Comparison of ENCODE assay signal across 8 cellular contexts in the genomic region with DNA sequence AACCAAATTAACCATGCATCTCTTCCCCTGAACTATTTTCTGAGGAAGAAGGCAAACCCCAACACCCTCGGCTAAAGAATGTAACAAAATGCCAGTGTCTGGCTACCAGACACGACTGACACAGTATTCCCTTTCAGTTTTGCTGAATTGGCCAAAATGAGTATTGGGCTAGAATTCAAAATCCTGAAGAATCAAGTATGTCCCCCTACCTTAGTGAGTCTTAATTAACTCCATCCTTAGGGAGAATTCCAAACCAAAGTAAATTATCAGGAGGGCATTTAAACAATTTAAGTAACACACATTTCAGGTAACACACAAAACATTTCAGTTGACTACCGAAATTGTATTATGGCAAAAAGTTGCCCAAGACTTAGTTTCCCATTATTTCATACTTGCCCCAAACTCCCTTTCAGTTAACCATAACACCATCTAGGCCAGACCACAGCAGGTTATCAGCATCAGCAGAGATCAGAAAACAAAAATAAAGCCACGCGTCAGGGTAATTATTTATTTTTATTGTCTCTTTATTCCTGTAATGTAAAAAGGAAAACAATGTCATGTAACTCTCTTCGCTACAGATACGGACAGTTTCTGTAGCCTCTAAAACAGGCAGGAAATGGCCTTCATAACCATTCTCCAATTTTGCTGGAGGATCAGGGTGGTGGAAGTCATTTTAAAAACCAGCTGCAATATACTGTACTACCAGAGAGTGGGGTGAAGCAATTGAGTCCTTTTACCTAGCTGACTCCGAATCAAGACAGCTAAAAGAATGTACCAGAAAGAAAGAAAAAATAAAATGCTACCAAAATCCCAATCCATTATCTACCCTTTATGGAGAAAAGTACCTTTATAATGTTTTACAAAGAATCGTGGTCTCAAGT. TPM values are rescaled to one million over a fixed set of nuclear protein-coding genes. Genes with fewer than 3 reads are reported as not detected.
A peak's percentile ranks its signal among the peaks of the same experiment; 100 is the strongest.
DNase-seq lines count a peak whose midpoint lies in the region; ATAC-seq and TF ChIP-seq lines count a peak whose summit lies in the region.

No MANE protein-coding gene starts in this region.

- H3K27ac Mint-ChIP-seq in activated T-helper 17 cell treated with anti-CD3 and anti-CD28 coated beads, Interleukin-2, amount 50 U/mL, for 72 hours: peak overlapping the region; percentile 98
- peak overlapping the region; percentile 100 for H3K27ac Mint-ChIP-seq in stimulated activated memory B cell treated with anti-CD40 and anti-IgM and Interleukin-4, amounts not matched to agents 10 μg/mL and 1 μg/mL and 100 μg/mL, for 72 hours

- ATAC-seq in activated T-helper 17 cell treated with anti-CD3 and anti-CD28 coated beads, Interleukin-2, amount 50 U/mL, for 72 hours (replicated peaks): no peak
- no peak for ATAC-seq in stimulated activated memory B cell treated with anti-CD40 and anti-IgM and Interleukin-4, amounts not matched to agents 10 μg/mL and 1 μg/mL and 100 μg/mL, for 72 hours
- no peak for ATAC-seq in HG03457 (IDR thresholded peaks at IDR 0.05; ENCODE audit: unreplicated experiment)

- no CpG with 5 or more reads among the region's 9 CpGs for WGBS in iPS DF 6.9 (ENCODE audit: insufficient coverage, insufficient read length)

- no peaks in the 10 kb centered on the region for H3K36me3 ChIP-seq in iPS DF 6.9 (ENCODE audit: control insufficient read depth, insufficient read depth, low read length)

- 0 out of 2 replicates have a peak, but pooled peaks have one; percentile 8 for TF ChIP-seq CTCF in LNCAP (IDR thresholded peaks at IDR 0.05)

- no peak overlapping the region for H3K27ac ChIP-seq in iPS DF 6.9 (ENCODE audit: low read length)

- H3K9me3 ChIP-seq in iPS DF 6.9 (ENCODE audit: control insufficient read depth, insufficient read depth, low read length): no peaks in the 10 kb centered on the region

- peaks cover 30% of the 10 kb centered on the region for H3K4me1 Mint-ChIP-seq in activated T-helper 17 cell treated with anti-CD3 and anti-CD28 coated beads, Interleukin-2, amount 50 U/mL, for 72 hours
- H3K4me1 Mint-ChIP-seq in stimulated activated memory B cell treated with anti-CD40 and anti-IgM and Interleukin-4, amounts not matched to agents 10 μg/mL and 1 μg/mL and 100 μg/mL, for 72 hours: peaks cover 72% of the 10 kb centered on the region

- no peaks in the 10 kb centered on the region for H3K27me3 Mint-ChIP-seq in activated T-helper 17 cell treated with anti-CD3 and anti-CD28 coated beads, Interleukin-2, amount 50 U/mL, for 72 hours
- H3K27me3 Mint-ChIP-seq in stimulated activated memory B cell treated with anti-CD40 and anti-IgM and Interleukin-4, amounts not matched to agents 10 μg/mL and 1 μg/mL and 100 μg/mL, for 72 hours: no peaks in the 10 kb centered on the region

- H3K27me3 ChIP-seq in iPS DF 6.9 (ENCODE audit: control insufficient read depth, insufficient read depth, low read length): no peaks in the 10 kb centered on the region

- peak overlapping the region; percentile 98 for H3K4me3 Mint-ChIP-seq in activated T-helper 17 cell treated with anti-CD3 and anti-CD28 coated beads, Interleukin-2, amount 50 U/mL, for 72 hours
- peak overlapping the region; percentile 94 for H3K4me3 Mint-ChIP-seq in stimulated activated memory B cell treated with anti-CD40 and anti-IgM and Interleukin-4, amounts not matched to agents 10 μg/mL and 1 μg/mL and 100 μg/mL, for 72 hours

- DNase-seq in DMS 273 (lab: John Stamatoyannopoulos, UW; ENCODE audit: unreplicated experiment) (peak; percentile 54), DMS 273 treated with DMSO at 0.1 percent for 48 hours (lab: John Stamatoyannopoulos, UW) (no peak), iPS DF 6.9 (ENCODE audit: low read depth, low spot score) (no peak), superior temporal gyrus (ENCODE audit: extremely low spot score) (no peak)

- peaks cover 98% of the 10 kb centered on the region for H3K36me3 Mint-ChIP-seq in activated T-helper 17 cell treated with anti-CD3 and anti-CD28 coated beads, Interleukin-2, amount 50 U/mL, for 72 hours (ENCODE audit: low read depth)
- peaks cover 55% of the 10 kb centered on the region for H3K36me3 Mint-ChIP-seq in stimulated activated memory B cell treated with anti-CD40 and anti-IgM and Interleukin-4, amounts not matched to agents 10 μg/mL and 1 μg/mL and 100 μg/mL, for 72 hours

- H3K4me1 ChIP-seq in iPS DF 6.9 (ENCODE audit: control insufficient read depth, insufficient read depth, low read length): peaks cover 2% of the 10 kb centered on the region; the same call in 1 of the 2 replicates

- no peaks in the 10 kb centered on the region for H3K9me3 Mint-ChIP-seq in activated T-helper 17 cell treated with anti-CD3 and anti-CD28 coated beads, Interleukin-2, amount 50 U/mL, for 72 hours
- no peaks in the 10 kb centered on the region for H3K9me3 Mint-ChIP-seq in stimulated activated memory B cell treated with anti-CD40 and anti-IgM and Interleukin-4, amounts not matched to agents 10 μg/mL and 1 μg/mL and 100 μg/mL, for 72 hours

- peak overlapping the region; percentile 44; the same call in 1 of the 2 replicates for H3K4me3 ChIP-seq in iPS DF 6.9 (ENCODE audit: low read length)

RNA-seq across cellular contexts. Expression of gene SNX5, which starts 1.9 kb away (rescaled TPM):
- total RNA-seq in activated T-helper 17 cell treated with anti-CD3 and anti-CD28 coated beads, Interleukin-2, amount 50 U/mL, for 72 hours: 100 to 1,000 TPM; 175 to 201 TPM

RNA-seq across cellular contexts. Expression of gene MGME1, which starts 2.1 kb away (rescaled TPM):
- total RNA-seq in activated T-helper 17 cell treated with anti-CD3 and anti-CD28 coated beads, Interleukin-2, amount 50 U/mL, for 72 hours: 10 to 100 TPM; 24.2 to 33.2 TPM
